Comparison of ENCODE assay signal across 1 cellular context in genomic region chr12:109464642-109465351, GRCh38.
A peak's percentile ranks its signal among the peaks of the same experiment; 100 is the strongest.
TF ChIP-seq lines count a peak whose summit lies in the region.

No MANE protein-coding gene starts in this region.

TF ChIP-seq in K562, 482 proteins besides CTCF, POLR2A, EP300 and RAD21:
- no peak for TF ChIP-seq CGGBP1 (CRISPR knock-in tag; IDR thresholded peaks at IDR 0.05)
- peak; percentile 19; the same call in 1 of the 2 replicates for TF ChIP-seq ZNF316 (IDR thresholded peaks at IDR 0.05)
